Comparison of ENCODE assay signal across 1 cellular context in the genomic region with DNA sequence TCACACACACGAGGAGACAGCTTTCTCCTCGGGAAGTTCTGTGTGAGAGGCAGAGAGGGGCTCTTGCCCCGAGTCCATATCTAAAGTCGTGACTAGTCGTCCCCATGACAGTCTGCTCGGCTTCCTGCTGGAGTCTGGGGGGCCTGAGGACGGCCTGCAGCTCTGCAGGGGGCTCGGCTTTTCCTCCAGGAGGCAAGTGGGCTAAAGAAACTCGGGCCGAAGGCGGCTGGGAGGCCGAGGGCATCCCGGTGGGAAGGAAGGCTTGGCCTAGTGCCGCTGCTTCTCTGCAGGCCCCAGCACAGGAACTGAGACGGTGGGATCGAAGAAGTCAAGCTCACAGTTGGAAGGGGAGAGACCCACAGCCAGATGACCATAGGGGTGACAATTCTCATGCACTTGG.
TF ChIP-seq lines count a peak whose summit lies in the region.

No MANE protein-coding gene starts in this region.

TF ChIP-seq in GM23338, 12 proteins besides CTCF, POLR2A, EP300 and RAD21 (continued from another document):
- TF ChIP-seq ZNF462 (CRISPR knock-in tag; IDR thresholded peaks at IDR 0.05) (no peak), EZH2phosphoT487 (IDR thresholded peaks at IDR 0.05; ENCODE audit: unreplicated experiment) (no peak), ZNF114 (CRISPR knock-in tag; IDR thresholded peaks at IDR 0.05) (no peak), STAT1 (IDR thresholded peaks at IDR 0.05; ENCODE audit: unreplicated experiment) (no peak), POLR2AphosphoS5 (IDR thresholded peaks at IDR 0.05; ENCODE audit: low read depth) (no peak), JUNB (IDR thresholded peaks at IDR 0.05; ENCODE audit: unreplicated experiment) (no peak)
TF ChIP-seq in GM23338: peak in this region for 0.
